ENCODE assay signal across 27 cellular contexts in the genomic region with DNA sequence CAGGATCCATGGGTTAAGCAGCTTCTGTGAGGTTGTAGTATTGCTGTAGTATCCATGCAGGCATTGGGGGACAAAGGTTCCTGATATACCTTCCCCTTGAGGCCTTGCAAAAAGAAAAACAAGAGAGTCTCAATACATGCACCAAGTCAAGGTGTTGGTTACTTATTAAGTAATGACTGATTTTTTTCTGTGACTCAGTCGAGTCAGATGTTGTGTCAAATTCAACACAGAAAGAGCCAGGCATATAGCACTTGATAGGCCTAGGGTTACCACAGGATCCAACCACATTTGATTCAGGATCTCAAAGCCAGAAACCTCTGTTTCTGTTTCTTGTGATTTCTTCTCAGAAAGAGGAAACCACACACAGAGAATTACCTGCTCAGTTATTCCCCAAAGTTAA. TPM values are rescaled to one million over a fixed set of nuclear protein-coding genes. Genes with fewer than 3 reads are reported as not detected.
DNase-seq lines count a peak whose midpoint lies in the region; ATAC-seq lines count a peak whose summit lies in the region.
"Had no signal": no experiment of that assay in that cellular context is flagged by ENCODE, and none has a peak within 500 bp of the region (broad histone marks: within the 10 kb centered on the region; RNA-seq: fewer than 3 reads in every experiment).

No MANE protein-coding gene starts in this region.

- ATAC-seq in activated T-cell treated with anti-CD3 and anti-CD28 coated beads, Interleukin-2, amount 50 U/mL, for 4 hours: peak; percentile 88 to 90
- ATAC-seq in activated CD8-positive, alpha-beta T cell treated with anti-CD3 and anti-CD28 coated beads, Interleukin-2, amount 10 ng/mL, durations not matched to agents 7 days and 5 days: peak; percentile 66
- ATAC-seq in stimulated activated naive CD8-positive, alpha-beta T cell treated with anti-CD3 and anti-CD28 coated beads, Interleukin-15, amount 100 ng/mL, for 72 hours: peak; percentile 96
- ATAC-seq: A549; gastroesophageal sphincter; left cardiac atrium; mucosa of descending colon; stimulated activated memory B cell treated with anti-CD40 and anti-IgM and Interleukin-4, amounts not matched to agents 10 μg/mL and 1 μg/mL and 100 μg/mL, for 72 hours had no signal

- no peak overlapping the region for H3K4me3 Mint-ChIP-seq in activated T-cell treated with anti-CD3 and anti-CD28 coated beads, Interleukin-2, amount 50 U/mL, for 4 hours
- peak overlapping the region; percentile 48 for H3K4me3 Mint-ChIP-seq in activated CD8-positive, alpha-beta T cell treated with anti-CD3 and anti-CD28 coated beads, Interleukin-2, amount 10 ng/mL, durations not matched to agents 7 days and 5 days
- peak overlapping the region; percentile 73 to 82 for H3K4me3 Mint-ChIP-seq in stimulated activated naive CD8-positive, alpha-beta T cell treated with anti-CD3 and anti-CD28 coated beads, Interleukin-15, amount 100 ng/mL, for 72 hours
- H3K4me3 Mint-ChIP-seq: activated B cell treated with CpG ODN at 0.5 μM for 24 hours; activated CD4-positive, alpha-beta memory T cell treated with anti-CD3 and anti-CD28 coated beads for 36 hours; CD4-positive, alpha-beta memory T cell; stimulated activated memory B cell treated with anti-CD40 and anti-IgM and Interleukin-4, amounts not matched to agents 10 μg/mL and 1 μg/mL and 100 μg/mL, for 72 hours had no signal

- peak overlapping the region; percentile 81 for H3K27ac Mint-ChIP-seq in activated CD8-positive, alpha-beta T cell treated with anti-CD3 and anti-CD28 coated beads, Interleukin-2, amount 10 ng/mL, durations not matched to agents 7 days and 5 days
- H3K27ac Mint-ChIP-seq in stimulated activated naive CD8-positive, alpha-beta T cell treated with anti-CD3 and anti-CD28 coated beads, Interleukin-15, amount 100 ng/mL, for 72 hours: peak overlapping the region; percentile 20 to 93
- H3K27ac Mint-ChIP-seq: activated B cell treated with CpG ODN at 0.5 μM for 24 hours; CD4-positive, alpha-beta memory T cell; stimulated activated memory B cell treated with anti-CD40 and anti-IgM and Interleukin-4, amounts not matched to agents 10 μg/mL and 1 μg/mL and 100 μg/mL, for 72 hours had no signal

- no peak for DNase-seq in activated T-cell treated with anti-CD3 and anti-CD28 coated beads, Interleukin-2, amount 50 U/mL, for 4 hours
- DNase-seq in activated T-cell treated with anti-CD3 and anti-CD28 coated beads for 4 hours (no peak), glomerular visceral epithelial cell (ENCODE audit: extremely low spot score) (peak; percentile 8), NCI-H128 (lab: John Stamatoyannopoulos, UW; ENCODE audit: unreplicated experiment) (no peak), middle frontal gyrus (ENCODE audit: extremely low spot score, low spot score) (no peak), activated gamma-delta T cell (lab: John Stamatoyannopoulos, UW) (no peak)
- DNase-seq in activated CD8-positive, alpha-beta T cell treated with anti-CD3 and anti-CD28 coated beads, Interleukin-2, amount 10 ng/mL, durations not matched to agents 7 days and 5 days: peak; percentile 54
- DNase-seq in stimulated activated naive CD8-positive, alpha-beta T cell treated with anti-CD3 and anti-CD28 coated beads, Interleukin-15, amount 100 ng/mL, for 72 hours: no peak
- DNase-seq: activated B cell treated with CpG ODN at 0.5 μM for 24 hours; activated CD4-positive, alpha-beta memory T cell treated with anti-CD3 and anti-CD28 coated beads for 36 hours; activated naive CD4-positive, alpha-beta T cell; CD4-positive, alpha-beta memory T cell; hippocampal formation; KBM-7; left cardiac atrium; MM.1S; mucosa of descending colon; NCI-H1417 treated with DMSO at 0.1 percent for 48 hours; NCI-H2081; NCI-H524 treated with DMSO at 0.1 percent for 48 hours; OCI-M1; ovary had no signal

- POLR2A ChIA-PET in activated CD8-positive, alpha-beta T cell treated with anti-CD3 and anti-CD28 coated beads, Interleukin-2, amount 10 ng/mL, durations not matched to agents 7 days and 5 days (lab: Charles Lee): interaction anchor here (12.2 kb wide), 1 partner anchor 9 kb away, joined by 218 read pairs; no protein-coding TSS in a partner anchor

- CTCF ChIA-PET in activated CD8-positive, alpha-beta T cell treated with anti-CD3 and anti-CD28 coated beads, Interleukin-2, amount 10 ng/mL, durations not matched to agents 7 days and 5 days (lab: Charles Lee): interaction anchor here (1.7 kb wide), 1 partner anchor 9 kb away, joined by 5 read pairs; no protein-coding TSS in a partner anchor

- no peaks in the 10 kb centered on the region for H3K36me3 Mint-ChIP-seq in activated T-cell treated with anti-CD3 and anti-CD28 coated beads, Interleukin-2, amount 50 U/mL, for 4 hours (ENCODE audit: insufficient read depth)
- H3K36me3 Mint-ChIP-seq in activated CD8-positive, alpha-beta T cell treated with anti-CD3 and anti-CD28 coated beads, Interleukin-2, amount 10 ng/mL, durations not matched to agents 7 days and 5 days (ENCODE audit: low read depth): peaks cover 77% of the 10 kb centered on the region
- H3K36me3 Mint-ChIP-seq: activated CD4-positive, alpha-beta memory T cell treated with anti-CD3 and anti-CD28 coated beads for 36 hours; CD4-positive, alpha-beta memory T cell; stimulated activated memory B cell treated with anti-CD40 and anti-IgM and Interleukin-4, amounts not matched to agents 10 μg/mL and 1 μg/mL and 100 μg/mL, for 72 hours had no signal

- peaks cover 22% of the 10 kb centered on the region for H3K27me3 Mint-ChIP-seq in activated T-cell treated with anti-CD3 and anti-CD28 coated beads, Interleukin-2, amount 50 U/mL, for 4 hours (ENCODE audit: low read depth)
- H3K27me3 Mint-ChIP-seq in activated CD8-positive, alpha-beta T cell treated with anti-CD3 and anti-CD28 coated beads, Interleukin-2, amount 10 ng/mL, durations not matched to agents 7 days and 5 days (ENCODE audit: low read depth): no peaks in the 10 kb centered on the region
- no peaks in the 10 kb centered on the region for H3K27me3 Mint-ChIP-seq in stimulated activated naive CD8-positive, alpha-beta T cell treated with anti-CD3 and anti-CD28 coated beads, Interleukin-15, amount 100 ng/mL, for 72 hours

- no peaks in the 10 kb centered on the region for H3K9me3 Mint-ChIP-seq in activated T-cell treated with anti-CD3 and anti-CD28 coated beads, Interleukin-2, amount 50 U/mL, for 4 hours
- H3K9me3 Mint-ChIP-seq in activated CD8-positive, alpha-beta T cell treated with anti-CD3 and anti-CD28 coated beads, Interleukin-2, amount 10 ng/mL, durations not matched to agents 7 days and 5 days (ENCODE audit: insufficient read depth): no peaks in the 10 kb centered on the region
- H3K9me3 Mint-ChIP-seq in stimulated activated naive CD8-positive, alpha-beta T cell treated with anti-CD3 and anti-CD28 coated beads, Interleukin-15, amount 100 ng/mL, for 72 hours: peaks cover 0 to 5% of the 10 kb centered on the region in 2 donors
- H3K9me3 Mint-ChIP-seq: activated B cell treated with CpG ODN at 0.5 μM for 24 hours; activated CD4-positive, alpha-beta memory T cell treated with anti-CD3 and anti-CD28 coated beads for 36 hours; CD4-positive, alpha-beta memory T cell; stimulated activated memory B cell treated with anti-CD40 and anti-IgM and Interleukin-4, amounts not matched to agents 10 μg/mL and 1 μg/mL and 100 μg/mL, for 72 hours had no signal

- H3K4me1 Mint-ChIP-seq in activated T-cell treated with anti-CD3 and anti-CD28 coated beads, Interleukin-2, amount 50 U/mL, for 4 hours (ENCODE audit: low read depth): peaks cover 16% of the 10 kb centered on the region
- peaks cover 80% of the 10 kb centered on the region for H3K4me1 Mint-ChIP-seq in activated CD8-positive, alpha-beta T cell treated with anti-CD3 and anti-CD28 coated beads, Interleukin-2, amount 10 ng/mL, durations not matched to agents 7 days and 5 days (ENCODE audit: low read depth)
- peaks cover 91% of the 10 kb centered on the region for H3K4me1 Mint-ChIP-seq in stimulated activated naive CD8-positive, alpha-beta T cell treated with anti-CD3 and anti-CD28 coated beads, Interleukin-15, amount 100 ng/mL, for 72 hours
- H3K4me1 Mint-ChIP-seq: activated B cell treated with CpG ODN at 0.5 μM for 24 hours; CD4-positive, alpha-beta memory T cell; stimulated activated memory B cell treated with anti-CD40 and anti-IgM and Interleukin-4, amounts not matched to agents 10 μg/mL and 1 μg/mL and 100 μg/mL, for 72 hours had no signal

RNA-seq across cellular contexts. Expression of gene CD8A, which starts 24.9 kb away (rescaled TPM):
- 100 to 1,000 TPM in 1 of 3 donors, 10 to 100 TPM in 2; 36.9 to 101 (median 78.6) TPM for total RNA-seq in activated T-cell treated with anti-CD3 and anti-CD28 coated beads, Interleukin-2, amount 50 U/mL, for 4 hours
- 100 to 1,000 TPM; 667 to 675 TPM for total RNA-seq in activated CD8-positive, alpha-beta T cell treated with anti-CD3 and anti-CD28 coated beads, Interleukin-2, amount 10 ng/mL, durations not matched to agents 7 days and 5 days
- total RNA-seq: endothelial cell of umbilical vein, SJSA1 had no signal

RNA-seq across cellular contexts. Expression of gene CD8B, which starts 46.1 kb away (rescaled TPM):
- total RNA-seq in activated T-cell treated with anti-CD3 and anti-CD28 coated beads, Interleukin-2, amount 50 U/mL, for 4 hours: 10 to 100 TPM; 11.7 to 47.4 (median 38.7) TPM
- 100 to 1,000 TPM; 423 to 439 TPM for total RNA-seq in activated CD8-positive, alpha-beta T cell treated with anti-CD3 and anti-CD28 coated beads, Interleukin-2, amount 10 ng/mL, durations not matched to agents 7 days and 5 days
- total RNA-seq: activated B cell treated with CpG ODN at 0.5 μM for 24 hours, endothelial cell of umbilical vein, SJSA1 had no signal

Comparison
In these comparisons a context has a peak if more than half of its experiments do, and no peak if none do; other contexts are left out.
1. DNase-seq: peak in activated CD8-positive, alpha-beta T cell treated with anti-CD3 and anti-CD28 coated beads, Interleukin-2, amount 10 ng/mL, durations not matched to agents 7 days and 5 days (single experiment) and glomerular visceral epithelial cell (single experiment); none in activated T-cell treated with anti-CD3 and anti-CD28 coated beads, Interleukin-2, amount 50 U/mL, for 4 hours (single experiment), activated T-cell treated with anti-CD3 and anti-CD28 coated beads for 4 hours (single experiment), stimulated activated naive CD8-positive, alpha-beta T cell treated with anti-CD3 and anti-CD28 coated beads, Interleukin-15, amount 100 ng/mL, for 72 hours (0 of 2), NCI-H128 (single experiment), middle frontal gyrus (single experiment) and activated gamma-delta T cell (single experiment).
2. RNA of gene CD8A, which starts 24.9 kb away (total RNA-seq): 667 to 675 TPM in activated CD8-positive, alpha-beta T cell treated with anti-CD3 and anti-CD28 coated beads, Interleukin-2, amount 10 ng/mL, durations not matched to agents 7 days and 5 days; 36.9 to 101 TPM in activated T-cell treated with anti-CD3 and anti-CD28 coated beads, Interleukin-2, amount 50 U/mL, for 4 hours; every median in the first group is over 4 times any median in the second.
3. RNA of gene CD8B, which starts 46.1 kb away (total RNA-seq): 423 to 439 TPM in activated CD8-positive, alpha-beta T cell treated with anti-CD3 and anti-CD28 coated beads, Interleukin-2, amount 10 ng/mL, durations not matched to agents 7 days and 5 days; 11.7 to 47.4 TPM in activated T-cell treated with anti-CD3 and anti-CD28 coated beads, Interleukin-2, amount 50 U/mL, for 4 hours; every median in the first group is over 4 times any median in the second.
4. Peak in every context shown above with its lines, with median percentiles within 50 percentile points of each other: ATAC-seq.